In the genomic region with DNA sequence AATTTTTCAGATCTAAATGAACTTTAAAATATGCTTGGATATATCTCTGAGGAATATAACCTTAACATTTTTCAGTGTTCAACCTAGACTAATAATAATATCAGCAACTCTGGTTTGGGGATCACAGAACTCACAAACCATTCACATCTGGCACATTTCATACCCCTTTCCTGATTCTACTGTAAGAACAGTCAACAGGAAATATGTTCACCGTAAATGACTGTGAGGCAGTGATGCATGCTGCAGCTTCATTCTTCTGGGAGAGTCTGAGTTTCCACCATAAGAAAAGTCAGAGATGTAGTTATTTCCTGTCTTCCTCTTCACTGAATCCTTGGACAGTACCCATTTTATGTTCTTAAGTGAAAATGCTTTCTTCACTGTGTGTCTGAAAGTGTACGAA, we compare ENCODE assay signal across 19 cellular contexts.
A peak's percentile ranks its signal among the peaks of the same experiment; 100 is the strongest.
DNase-seq lines count a peak whose midpoint lies in the region; ATAC-seq and TF ChIP-seq lines count a peak whose summit lies in the region.
"Had no signal": no experiment of that assay in that cellular context is flagged by ENCODE, and none has a peak within 500 bp of the region (broad histone marks: within the 10 kb centered on the region; RNA-seq: fewer than 3 reads in every experiment).

No MANE protein-coding gene starts in this region.

- WGBS in esophagus squamous epithelium, 2 donors, result 68 to 77% methylated on average over 2 of the region's 2 CpGs

- no peaks in the 10 kb centered on the region for H3K27me3 Mint-ChIP-seq in activated T-cell treated with anti-CD3 and anti-CD28 coated beads, Interleukin-2, amount 50 U/mL, for 72 hours (ENCODE audit: low read depth)
- H3K27me3 Mint-ChIP-seq in activated T-cell treated with anti-CD3 and anti-CD28 coated beads, Interleukin-2, amount 50 U/mL, for 24 hours, result no peaks in the 10 kb centered on the region
- H3K27me3 Mint-ChIP-seq: stimulated activated memory B cell treated with anti-CD40 and anti-IgM and Interleukin-4, amounts not matched to agents 10 μg/mL and 1 μg/mL and 100 μg/mL, for 72 hours had no signal

- TF ChIP-seq CTCF in epithelial cell of proximal tubule (conservative IDR thresholded peaks at IDR 0.05; ENCODE audit: low read depth, low read length) (no peak), esophagus squamous epithelium (IDR thresholded peaks at IDR 0.05) (no peak)

- no peaks in the 10 kb centered on the region for H3K4me1 ChIP-seq in esophagus squamous epithelium

- no peak for TF ChIP-seq POLR2A in esophagus squamous epithelium (IDR thresholded peaks at IDR 0.05)

- no peak overlapping the region for H3K4me3 ChIP-seq in epithelial cell of proximal tubule (ENCODE audit: low read depth, low read length)
- no peak overlapping the region for H3K4me3 ChIP-seq in esophagus squamous epithelium
- H3K4me3 ChIP-seq: A549, transverse colon had no signal

- no peaks in the 10 kb centered on the region for H3K9me3 ChIP-seq in esophagus squamous epithelium
- H3K9me3 ChIP-seq: A549, transverse colon had no signal

- no peak overlapping the region for H3K27ac Mint-ChIP-seq in activated T-cell treated with anti-CD3 and anti-CD28 coated beads, Interleukin-2, amount 50 U/mL, for 72 hours
- no peak overlapping the region for H3K27ac Mint-ChIP-seq in activated T-cell treated with anti-CD3 and anti-CD28 coated beads, Interleukin-2, amount 50 U/mL, for 24 hours
- H3K27ac Mint-ChIP-seq: HFFc6; stimulated activated memory B cell treated with anti-CD40 and anti-IgM and Interleukin-4, amounts not matched to agents 10 μg/mL and 1 μg/mL and 100 μg/mL, for 72 hours; T-helper 2 cell treated with Interferon-gamma antibody and Interleukin-4, amounts not matched to agents 5 μg/mL and 100 μg/mL, for 36 hours had no signal

- H3K27me3 ChIP-seq in esophagus squamous epithelium, result no peaks in the 10 kb centered on the region
- H3K27me3 ChIP-seq: transverse colon had no signal

- H3K4me1 Mint-ChIP-seq in activated T-cell treated with anti-CD3 and anti-CD28 coated beads, Interleukin-2, amount 50 U/mL, for 72 hours (ENCODE audit: low read depth), result peaks cover 11% of the 10 kb centered on the region
- H3K4me1 Mint-ChIP-seq in activated T-cell treated with anti-CD3 and anti-CD28 coated beads, Interleukin-2, amount 50 U/mL, for 24 hours (ENCODE audit: low read depth), result peaks cover 12% of the 10 kb centered on the region

- no peak overlapping the region for H3K4me3 Mint-ChIP-seq in activated T-cell treated with anti-CD3 and anti-CD28 coated beads, Interleukin-2, amount 50 U/mL, for 72 hours
- no peak overlapping the region for H3K4me3 Mint-ChIP-seq in activated T-cell treated with anti-CD3 and anti-CD28 coated beads, Interleukin-2, amount 50 U/mL, for 24 hours
- H3K4me3 Mint-ChIP-seq: HFFc6; stimulated activated memory B cell treated with anti-CD40 and anti-IgM and Interleukin-4, amounts not matched to agents 10 μg/mL and 1 μg/mL and 100 μg/mL, for 72 hours; T-helper 2 cell treated with Interferon-gamma antibody and Interleukin-4, amounts not matched to agents 5 μg/mL and 100 μg/mL, for 36 hours had no signal

- no peaks in the 10 kb centered on the region for H3K36me3 Mint-ChIP-seq in activated T-cell treated with anti-CD3 and anti-CD28 coated beads, Interleukin-2, amount 50 U/mL, for 72 hours (ENCODE audit: insufficient read depth in 2 of 2)
- no peaks in the 10 kb centered on the region for H3K36me3 Mint-ChIP-seq in activated T-cell treated with anti-CD3 and anti-CD28 coated beads, Interleukin-2, amount 50 U/mL, for 24 hours (ENCODE audit: low read depth)
- H3K36me3 Mint-ChIP-seq: stimulated activated memory B cell treated with anti-CD40 and anti-IgM and Interleukin-4, amounts not matched to agents 10 μg/mL and 1 μg/mL and 100 μg/mL, for 72 hours had no signal

- no peaks in the 10 kb centered on the region for H3K36me3 ChIP-seq in esophagus squamous epithelium
- H3K36me3 ChIP-seq: transverse colon had no signal

- H3K27ac ChIP-seq in esophagus squamous epithelium, result no peak overlapping the region
- H3K27ac ChIP-seq: A549, epithelial cell of prostate, transverse colon had no signal

- peak; percentile 25 to 72 for ATAC-seq in activated T-cell treated with anti-CD3 and anti-CD28 coated beads, Interleukin-2, amount 50 U/mL, for 72 hours (replicated peaks in 1 of 2)
- no peak for ATAC-seq in HG03354 (IDR thresholded peaks at IDR 0.05; ENCODE audit: poor library complexity, severe bottlenecking, unreplicated experiment)
- ATAC-seq: A549; stimulated activated memory B cell treated with anti-CD40 and anti-IgM and Interleukin-4, amounts not matched to agents 10 μg/mL and 1 μg/mL and 100 μg/mL, for 72 hours had no signal

- H3K9me3 Mint-ChIP-seq in activated T-cell treated with anti-CD3 and anti-CD28 coated beads, Interleukin-2, amount 50 U/mL, for 72 hours, result no peaks in the 10 kb centered on the region
- no peaks in the 10 kb centered on the region for H3K9me3 Mint-ChIP-seq in activated T-cell treated with anti-CD3 and anti-CD28 coated beads, Interleukin-2, amount 50 U/mL, for 24 hours
- H3K9me3 Mint-ChIP-seq: HFFc6; stimulated activated memory B cell treated with anti-CD40 and anti-IgM and Interleukin-4, amounts not matched to agents 10 μg/mL and 1 μg/mL and 100 μg/mL, for 72 hours; T-helper 2 cell treated with Interferon-gamma antibody and Interleukin-4, amounts not matched to agents 5 μg/mL and 100 μg/mL, for 36 hours had no signal

- intact Hi-C loops in esophagus squamous epithelium (cut with DNase I), result no loop called here

- no peak for DNase-seq in activated T-cell treated with anti-CD3 and anti-CD28 coated beads, Interleukin-2, amount 50 U/mL, for 72 hours
- DNase-seq in activated T-cell treated with anti-CD3 and anti-CD28 coated beads, Interleukin-2, amount 50 U/mL, for 24 hours, result no peak
- DNase-seq in NAMALWA (ENCODE audit: low spot score) (peak; percentile 43), epithelial cell of proximal tubule (ENCODE audit: low read depth) (peak; percentile 49), pulmonary artery endothelial cell (ENCODE audit: low read depth, low spot score) (peak; percentile 5), esophagus squamous epithelium (lab: John Stamatoyannopoulos, UW) (no peak), NCI-H774 (lab: John Stamatoyannopoulos, UW) (no peak)
- DNase-seq: activated CD4-positive, alpha-beta T cell treated with anti-CD3 and anti-CD28 coated beads for 1 hour; anterior cingulate cortex; glutamatergic neuron; HFFc6; KG1; SHP77 had no signal

Comparison
In these comparisons a context has a peak if more than half of its experiments do, and no peak if none do; other contexts are left out.
1. DNase-seq: peak in NAMALWA (single experiment), epithelial cell of proximal tubule (single experiment) and pulmonary artery endothelial cell (single experiment); none in activated T-cell treated with anti-CD3 and anti-CD28 coated beads, Interleukin-2, amount 50 U/mL, for 72 hours (0 of 2), activated T-cell treated with anti-CD3 and anti-CD28 coated beads, Interleukin-2, amount 50 U/mL, for 24 hours (single experiment), esophagus squamous epithelium (single experiment) and NCI-H774 (single experiment).